ENCODE assay signal across 17 cellular contexts in genomic region chr17:41255381-41256286, GRCh38. TPM values are rescaled to one million over a fixed set of nuclear protein-coding genes. Genes with fewer than 3 reads are reported as not detected.
"Had no signal": no experiment of that assay in that cellular context is flagged by ENCODE, and none has a peak within 500 bp of the region (broad histone marks: within the 10 kb centered on the region; RNA-seq: fewer than 3 reads in every experiment).

KRTAP9-9 (plus strand) TSS chr17:41255384.

RNA-seq across cellular contexts. Expression of gene KRTAP9-9, which starts in this region (rescaled TPM):
- total RNA-seq: epithelial cell of proximal tubule; esophagus squamous epithelium; fibroblast of villous mesenchyme; gastroesophageal sphincter; liver; lung microvascular endothelial cell; mesenteric fat pad; mononuclear cell; naive thymus-derived CD4-positive, alpha-beta T cell; osteocyte; pulmonary artery endothelial cell; sciatic nerve; skeletal muscle tissue; spleen; thoracic aorta; transverse colon; ureter had no signal
- polyA plus RNA-seq: liver; naive thymus-derived CD4-positive, alpha-beta T cell; spleen had no signal
